ENCODE assay signal across 9 cellular contexts in genomic region chr4:39032218-39033085, GRCh38. TPM values are rescaled to one million over a fixed set of nuclear protein-coding genes. Genes with fewer than 3 reads are reported as not detected.
DNase-seq lines count a peak whose midpoint lies in the region; ATAC-seq and TF ChIP-seq lines count a peak whose summit lies in the region.
"Had no signal": no experiment of that assay in that cellular context is flagged by ENCODE, and none has a peak within 500 bp of the region (broad histone marks: within the 10 kb centered on the region; RNA-seq: fewer than 3 reads in every experiment).

A gene with protein sequence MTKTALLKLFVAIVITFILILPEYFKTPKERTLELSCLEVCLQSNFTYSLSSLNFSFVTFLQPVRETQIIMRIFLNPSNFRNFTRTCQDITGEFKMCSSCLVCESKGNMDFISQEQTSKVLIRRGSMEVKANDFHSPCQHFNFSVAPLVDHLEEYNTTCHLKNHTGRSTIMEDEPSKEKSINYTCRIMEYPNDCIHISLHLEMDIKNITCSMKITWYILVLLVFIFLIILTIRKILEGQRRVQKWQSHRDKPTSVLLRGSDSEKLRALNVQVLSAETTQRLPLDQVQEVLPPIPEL (minus strand): TSS chr4:39032409. CDS start chr4:39032313, 96 bp downstream.

- H3K27me3 ChIP-seq in suprapubic skin = no peaks in the 10 kb centered on the region

- WGBS in suprapubic skin = 75% methylated on average over 5 of the region's 5 CpGs

- no peak within 1 kb of the TSS for H3K4me3 ChIP-seq in suprapubic skin

- H3K9me3 ChIP-seq in suprapubic skin = no peaks in the 10 kb centered on the region

- DNase-seq in CD1c-positive myeloid dendritic cell (ENCODE audit: extremely low spot score) (peak; percentile 75), SIG-M5 treated with dmso at 0.1 percent for 504 hours (lab: John Stamatoyannopoulos, UW; ENCODE audit: unreplicated experiment) (peak; percentile 82), epithelial cell of prostate (ENCODE audit: low read depth, low spot score) (peak; percentile 51), suprapubic skin (ENCODE audit: low spot score in 2 of 2) (no peak), NCI-H2196 treated with DMSO at 0.1 percent for 48 hours (lab: John Stamatoyannopoulos, UW; ENCODE audit: unreplicated experiment) (no peak)
- peak; percentile 24 for DNase-seq in stimulated activated naive CD4-positive, alpha-beta T cell treated with Interleukin-2 at 50 U/mL for 16 hours (lab: John Stamatoyannopoulos, UW)

- no peaks in the 10 kb centered on the region for H3K36me3 ChIP-seq in suprapubic skin

- H3K4me1 ChIP-seq in suprapubic skin = peaks cover 12% of the 10 kb centered on the region

- H3K27ac ChIP-seq in epithelial cell of prostate (peak within 1 kb of the TSS; percentile 96), suprapubic skin (no peak within 1 kb of the TSS)

- TF ChIP-seq EP300 in suprapubic skin (IDR thresholded peaks at IDR 0.05) = no peak

- TF ChIP-seq POLR2A in suprapubic skin (IDR thresholded peaks at IDR 0.05) = no peak

- ATAC-seq in GM19035 (IDR thresholded peaks at IDR 0.05; ENCODE audit: unreplicated experiment) = peak; percentile 53
- ATAC-seq in HG03108 (IDR thresholded peaks at IDR 0.05; ENCODE audit: unreplicated experiment) = peak; percentile 50

- no peak for TF ChIP-seq CTCF in suprapubic skin (IDR thresholded peaks at IDR 0.05)

RNA-seq across cellular contexts. Expression of the gene that starts here (rescaled TPM):
- not detected for total RNA-seq in suprapubic skin
- total RNA-seq: H1 had no signal

Comparison
In these comparisons a context has a peak if more than half of its experiments do, and no peak if none do; other contexts are left out.
1. DNase-seq: peak in CD1c-positive myeloid dendritic cell (single experiment), SIG-M5 treated with dmso at 0.1 percent for 504 hours (single experiment), epithelial cell of prostate (single experiment) and stimulated activated naive CD4-positive, alpha-beta T cell treated with Interleukin-2 at 50 U/mL for 16 hours (single experiment); none in suprapubic skin (0 of 2) and NCI-H2196 treated with DMSO at 0.1 percent for 48 hours (single experiment).